Comparison of ENCODE assay signal across 21 cellular contexts in the genomic region with DNA sequence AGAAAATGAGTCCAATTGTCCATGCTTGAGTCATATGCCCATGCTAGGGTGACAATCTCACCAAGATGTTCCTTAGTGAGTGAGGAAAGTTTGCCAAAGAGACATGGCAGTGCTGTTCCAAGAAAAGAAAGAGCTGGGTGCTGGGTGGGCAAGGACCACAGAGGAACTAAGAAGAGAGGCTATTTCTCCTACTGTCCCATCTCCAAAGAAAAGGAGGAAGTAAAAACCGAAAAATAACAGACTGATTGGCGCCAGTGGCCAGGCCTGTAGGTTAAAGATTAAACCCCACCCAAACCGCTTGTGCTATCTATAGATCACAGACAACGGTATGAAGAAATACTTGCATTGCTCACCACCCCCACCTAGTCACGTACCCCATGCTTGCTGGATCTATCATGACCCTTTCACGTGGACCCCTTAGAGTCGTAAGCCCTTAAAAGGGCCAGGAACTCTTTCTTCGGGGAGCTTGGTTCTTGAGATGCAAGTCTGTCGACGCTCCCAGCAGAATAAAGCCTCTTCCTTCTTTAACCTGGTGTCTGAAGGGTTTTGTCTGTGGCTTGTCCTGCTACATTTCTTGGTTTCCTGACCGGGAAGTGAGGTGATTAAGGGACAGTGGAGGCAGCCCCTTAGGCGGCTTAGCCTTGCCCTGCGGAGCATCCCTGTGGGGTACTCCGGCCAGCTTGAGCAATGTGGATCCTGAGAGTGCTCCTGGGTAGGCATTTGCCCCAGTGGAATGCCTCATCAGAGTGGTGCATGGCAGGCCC.
"Had no signal": no experiment of that assay in that cellular context is flagged by ENCODE, and none has a peak within 500 bp of the region (broad histone marks: within the 10 kb centered on the region; RNA-seq: fewer than 3 reads in every experiment).

No MANE protein-coding gene starts in this region.

- FAIRE-seq: bronchial epithelial cell had no signal

- H3K4me3 ChIP-seq: adrenal gland, gastroesophageal sphincter, heart left ventricle, tibial artery had no signal

- H3K9me3 ChIP-seq: adrenal gland had no signal

- H3K27ac ChIP-seq: adrenal gland, gastroesophageal sphincter, heart left ventricle, tibial artery had no signal

- H3K27me3 ChIP-seq: adrenal gland, gastroesophageal sphincter, heart left ventricle, tibial artery had no signal

- H3K4me1 ChIP-seq: adrenal gland, gastroesophageal sphincter, tibial artery had no signal

- H3K36me3 ChIP-seq: adrenal gland, gastroesophageal sphincter, heart left ventricle, tibial artery had no signal

- DNase-seq: activated CD4-positive, alpha-beta T cell treated with anti-CD3 and anti-CD28 coated beads for 36 hours; activated CD4-positive, alpha-beta T cell treated with anti-CD3 and anti-CD28 coated beads, Interleukin-2, amount 50 U/mL, for 48 hours; activated gamma-delta T cell treated with Interleukin-2 at 50 U/mL for 16 hours; activated T-cell treated with anti-CD3 and anti-CD28 coated beads for 4 hours; adrenal gland; cerebellar nuclear complex; effector CD4-positive, alpha-beta T cell; heart left ventricle; kidney glomerular epithelial cell; left ventricle myocardium superior; nephron progenitor cell; nucleus accumbens; posterior cingulate gyrus; stimulated activated CD4-positive, alpha-beta T cell treated with anti-CD3 and anti-CD28 coated beads, Interleukin-1b, Interleukin-23, amount 100 ng/mL, for 48 hours; stimulated activated naive CD8-positive, alpha-beta T cell treated with anti-CD3 and anti-CD28 coated beads, Interleukin-15, Interleukin-2, amounts not matched to agents 100 U/mL and 50 U/mL, for 24 hours; substantia nigra; tibial artery had no signal

- ATAC-seq: activated CD4-positive, alpha-beta T cell treated with anti-CD3 and anti-CD28 coated beads for 36 hours; activated naive CD4-positive, alpha-beta T cell treated with anti-CD3 and anti-CD28 coated beads, Interleukin-2, amount 50 U/mL, for 72 hours; gastroesophageal sphincter; heart left ventricle; left ventricle myocardium superior; stimulated activated naive CD8-positive, alpha-beta T cell treated with anti-CD3 and anti-CD28 coated beads, Interleukin-15, Interleukin-2, amounts not matched to agents 100 U/mL and 50 U/mL, for 24 hours; WTC11 had no signal
